Comparison of ENCODE assay signal across 8 cellular contexts in genomic region chr11:134971381-134971780, GRCh38.
"Had no signal": no experiment of that assay in that cellular context is flagged by ENCODE, and none has a peak within 500 bp of the region (broad histone marks: within the 10 kb centered on the region; RNA-seq: fewer than 3 reads in every experiment).

No MANE protein-coding gene starts in this region.

- H3K4me3 ChIP-seq: GM23248, K562 had no signal

- DNase-seq: GM23248, GOT3, H9, HCEC 1CT, IMR-90 had no signal

- H3K27ac Mint-ChIP-seq: H9 had no signal

- FAIRE-seq: H54, K562 had no signal

- ATAC-seq: K562 had no signal

- H2AFZ ChIP-seq: GM23248 had no signal

- H3K27ac ChIP-seq: GM23248, HL-60 had no signal

- H3K9ac ChIP-seq: GM23248 had no signal

- H3K4me3 Mint-ChIP-seq: H9 had no signal
